In the genomic region with DNA sequence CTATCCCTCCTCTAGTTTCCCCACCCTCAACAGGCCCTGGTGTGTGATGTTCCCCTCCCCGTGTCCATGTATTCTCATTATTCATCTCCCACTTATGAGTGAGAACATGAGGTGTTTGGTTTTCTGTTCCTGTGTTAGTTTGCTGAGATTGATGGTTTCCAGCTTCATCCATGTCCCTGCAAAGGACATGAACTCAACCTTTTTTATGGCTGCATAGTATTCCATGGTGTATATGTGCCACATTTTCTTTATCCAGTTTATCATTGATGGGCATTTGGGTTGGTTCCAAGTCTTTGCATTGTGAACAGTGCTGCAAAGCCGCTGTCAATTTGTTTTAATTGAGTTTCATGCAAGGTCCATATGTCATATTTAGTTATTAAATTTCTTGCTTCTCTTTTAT, we compare ENCODE assay signal across 3 cellular contexts.
DNase-seq lines count a peak whose midpoint lies in the region; ATAC-seq, FAIRE-seq and TF ChIP-seq lines count a peak whose summit lies in the region.
"Not testable (repeated sequence)": the region's sequence is repeated elsewhere in the genome, so short reads cannot be mapped to it uniquely, and the experiment has no call there.

No MANE protein-coding gene starts in this region.

- not testable (repeated sequence) for H3K9me1 ChIP-seq in K562 (ENCODE audit: control insufficient read depth, insufficient read depth, low read length)

- in situ Hi-C loops in K562 (cut with MboI): not testable (repeated sequence)

- H3K4me2 ChIP-seq in K562 (ENCODE audit: insufficient read depth, low read length): not testable (repeated sequence)

- FAIRE-seq in K562 (lab: Jason Lieb, UNC): not testable (repeated sequence)

- H3K4me3 Mint-ChIP-seq in WTC11: not testable (repeated sequence)

- CTCF ChIA-PET in HEK293 (lab: Yijun Ruan, JAX); WTC11 (lab: Charles Lee); K562 (lab: Yijun Ruan, JAX; ENCODE audit: low intra/inter-chr PET ratio): not testable (repeated sequence)

- H3K4me1 Mint-ChIP-seq in WTC11: peaks cover 18% of the 10 kb centered on the region

- H3K79me2 ChIP-seq in K562 (ENCODE audit: control insufficient read depth, insufficient read depth, low read length): not testable (repeated sequence)

- 10% methylated on average over 2 of the region's 2 CpGs for WGBS in K562 (ENCODE audit: insufficient coverage, low coverage, missing lambda C conversion rate)

- not testable (repeated sequence) for H3K4me3 ChIP-seq in HEK293 (ENCODE audit: low read depth, low read length); K562

- ATAC-seq in WTC11, K562: not testable (repeated sequence)

- POLR2A ChIA-PET in HEK293 (lab: Yijun Ruan, JAX); WTC11 (lab: Charles Lee); K562 (lab: Yijun Ruan, JAX): not testable (repeated sequence)

- H3K27me3 Mint-ChIP-seq in WTC11 (ENCODE audit: low read depth): not testable (repeated sequence)

- not testable (repeated sequence) for H3K27me3 ChIP-seq in K562 (ENCODE audit: control insufficient read depth in 2 of 2, insufficient read depth in 2 of 2, low read length in 2 of 2)

- not testable (repeated sequence) for BruUV-seq in K562 (replicated peaks; lab: Mats Ljungman, UMichigan)

- not testable (repeated sequence) for TF ChIP-seq CTCF in HEK293 (tag by site-specific recombination; IDR thresholded peaks at IDR 0.05); WTC11 (IDR thresholded peaks at IDR 0.05); K562 (IDR thresholded peaks at IDR 0.05 in 2 of 3, conservative IDR thresholded peaks at IDR 0.05 in 1 of 3; ENCODE audit: insufficient read depth in 2 of 3, low read depth in 1 of 3, low read length in 3 of 3)

- not testable (repeated sequence) for H4K20me1 ChIP-seq in K562 (replicated peaks; ENCODE audit: control insufficient read depth, insufficient read depth, low read length)

- not testable (repeated sequence) for H2AFZ ChIP-seq in K562 (ENCODE audit: low read depth, low read length)

- peaks cover 17% of the 10 kb centered on the region for H3K9me3 Mint-ChIP-seq in WTC11

- intact Hi-C loops in K562 (cut with micrococcal nuclease): loop anchor here (10.0 kb wide), 1 partner anchor 221 kb away; no protein-coding TSS in a partner anchor

- H3K4me1 ChIP-seq in HEK293 (ENCODE audit: control insufficient read depth, insufficient read depth, low read length); K562 (replicated peaks in 1 of 2; ENCODE audit: control insufficient read depth in 2 of 2, insufficient read depth in 2 of 2, low read length in 2 of 2): not testable (repeated sequence)

- not testable (repeated sequence) for H3K36me3 Mint-ChIP-seq in WTC11

- not testable (repeated sequence) for H3K9me3 ChIP-seq in HEK293 (ENCODE audit: control insufficient read depth, insufficient read depth, low read depth, low read length); K562 (replicated peaks; ENCODE audit: control insufficient read depth, insufficient read depth, low read depth, low read length)

- H3K27ac ChIP-seq in HEK293 (ENCODE audit: extremely low read depth, low read depth, low read length); K562 (ENCODE audit: extremely low read depth, low read depth, low read length): not testable (repeated sequence)

- H3K36me3 ChIP-seq in HEK293 (ENCODE audit: control insufficient read depth in 2 of 2, insufficient read depth in 1 of 2, low read length in 2 of 2); K562 (ENCODE audit: control insufficient read depth, insufficient read depth, low read length): not testable (repeated sequence)

- not testable (repeated sequence) for TF ChIP-seq POLR2A in K562 (conservative IDR thresholded peaks at IDR 0.05)

- not testable (repeated sequence) for H3K9ac ChIP-seq in K562 (ENCODE audit: insufficient read depth in 1 of 2, low read depth in 2 of 2, low read length in 2 of 2)

- DNase-seq in WTC11 (ENCODE audit: low spot score); K562 (ENCODE audit: extremely low read depth in 1 of 4, low spot score in 3 of 4): not testable (repeated sequence)

- TF ChIP-seq EP300 in K562 (IDR thresholded peaks at IDR 0.05; ENCODE audit: low read length): not testable (repeated sequence)

- not testable (repeated sequence) for H3K27ac Mint-ChIP-seq in WTC11

- not testable (repeated sequence) for TF ChIP-seq RAD21 in K562 (CRISPR knock-in tag; conservative IDR thresholded peaks at IDR 0.05 in 1 of 2, IDR thresholded peaks at IDR 0.05 in 1 of 2)

TF ChIP-seq in HEK293, 187 proteins besides CTCF, POLR2A, EP300 and RAD21 (continues in another document):
- TF ChIP-seq, protein P1, sequence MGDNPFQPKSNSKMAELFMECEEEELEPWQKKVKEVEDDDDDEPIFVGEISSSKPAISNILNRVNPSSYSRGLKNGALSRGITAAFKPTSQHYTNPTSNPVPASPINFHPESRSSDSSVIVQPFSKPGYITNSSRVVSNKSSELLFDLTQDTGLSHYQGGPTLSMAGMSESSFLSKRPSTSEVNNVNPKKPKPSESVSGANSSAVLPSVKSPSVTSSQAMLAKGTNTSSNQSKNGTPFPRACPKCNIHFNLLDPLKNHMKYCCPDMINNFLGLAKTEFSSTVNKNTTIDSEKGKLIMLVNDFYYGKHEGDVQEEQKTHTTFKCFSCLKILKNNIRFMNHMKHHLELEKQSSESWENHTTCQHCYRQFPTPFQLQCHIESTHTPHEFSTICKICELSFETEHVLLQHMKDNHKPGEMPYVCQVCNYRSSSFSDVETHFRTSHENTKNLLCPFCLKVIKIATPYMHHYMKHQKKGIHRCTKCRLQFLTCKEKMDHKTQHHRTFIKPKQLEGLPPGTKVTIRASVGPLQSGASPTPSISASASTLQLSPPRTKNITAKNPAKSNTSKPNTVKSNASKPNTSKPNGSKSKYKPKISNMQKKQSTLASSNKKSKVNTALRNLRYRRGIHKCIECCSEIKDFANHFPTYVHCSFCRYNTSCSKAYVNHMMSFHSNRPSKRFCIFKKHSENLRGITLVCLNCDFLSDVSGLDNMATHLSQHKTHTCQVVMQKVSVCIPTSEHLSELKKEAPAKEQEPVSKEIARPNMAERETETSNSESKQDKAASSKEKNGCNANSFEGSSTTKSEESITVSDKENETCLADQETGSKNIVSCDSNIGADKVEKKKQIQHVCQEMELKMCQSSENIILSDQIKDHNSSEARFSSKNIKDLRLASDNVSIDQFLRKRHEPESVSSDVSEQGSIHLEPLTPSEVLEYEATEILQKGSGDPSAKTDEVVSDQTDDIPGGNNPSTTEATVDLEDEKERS (tag by site-specific recombination; IDR thresholded peaks at IDR 0.05): 0 out of 2 replicates have a peak, but pooled peaks have one; percentile 19
- peak; percentile 73 for TF ChIP-seq ZNF146 (tag by site-specific recombination; IDR thresholded peaks at IDR 0.05)

TF ChIP-seq in WTC11, 78 proteins besides CTCF, POLR2A, EP300 and RAD21:
- 0 out of 2 replicates have a peak, but pooled peaks have one; percentile 37 for TF ChIP-seq GTF2I (CRISPR knock-in tag; conservative IDR thresholded peaks at IDR 0.05)

TF ChIP-seq in K562, 482 proteins besides CTCF, POLR2A, EP300 and RAD21:
- peak; percentile 86 for TF ChIP-seq ZNF146 (CRISPR knock-in tag; IDR thresholded peaks at IDR 0.05; ENCODE audit: unreplicated experiment)
